Comparison of ENCODE assay signal across 9 cellular contexts in the genomic region with DNA sequence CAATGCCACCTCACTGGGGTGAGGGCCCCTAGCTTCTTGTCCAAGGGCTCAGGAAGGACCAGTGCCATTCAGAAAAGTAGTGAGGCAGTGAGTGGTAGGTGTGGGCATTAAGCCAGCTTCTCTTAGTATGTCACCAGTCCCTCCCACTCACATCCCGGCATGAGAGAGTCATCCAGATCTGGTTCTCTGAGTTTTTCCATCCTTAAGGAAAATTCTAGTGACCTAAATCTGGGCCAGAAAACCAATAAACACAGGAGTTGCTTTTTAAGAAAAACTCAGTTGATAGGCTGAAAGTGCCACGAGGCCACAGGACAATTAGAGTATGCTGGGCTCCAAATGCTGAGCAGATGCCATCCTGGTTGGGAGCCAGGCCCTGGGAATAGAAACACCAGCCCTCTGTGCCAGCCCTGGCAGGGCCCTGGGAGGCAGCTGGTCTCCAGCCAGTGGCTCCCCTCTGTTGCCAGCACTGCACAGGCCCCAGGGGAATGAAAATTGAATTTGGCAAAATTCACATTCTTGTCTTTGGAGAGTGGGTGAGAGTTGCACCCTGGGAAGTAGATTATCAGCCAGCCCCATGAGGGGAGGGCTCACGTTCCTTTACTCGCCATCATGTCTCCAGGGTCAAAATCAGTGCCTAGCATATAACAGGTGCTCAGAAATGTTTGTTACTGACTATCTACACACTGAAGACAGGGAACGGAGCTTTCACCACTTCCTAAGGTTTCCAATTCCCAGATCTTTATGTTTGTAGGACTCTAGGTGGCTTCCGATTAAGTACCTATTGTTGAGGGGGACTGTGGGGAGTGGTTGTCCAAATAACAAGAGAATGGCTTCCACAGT. TPM values are rescaled to one million over a fixed set of nuclear protein-coding genes. Genes with fewer than 3 reads are reported as not detected.
A peak's percentile ranks its signal among the peaks of the same experiment; 100 is the strongest.
DNase-seq lines count a peak whose midpoint lies in the region; ATAC-seq and TF ChIP-seq lines count a peak whose summit lies in the region.
"Had no signal": no experiment of that assay in that cellular context is flagged by ENCODE, and none has a peak within 500 bp of the region (broad histone marks: within the 10 kb centered on the region; RNA-seq: fewer than 3 reads in every experiment).

No MANE protein-coding gene starts in this region.

- ATAC-seq in left ventricle myocardium superior (peak; percentile 99), GM18868 (IDR thresholded peaks at IDR 0.05; ENCODE audit: unreplicated experiment) (no peak), GM19452 (IDR thresholded peaks at IDR 0.05; ENCODE audit: unreplicated experiment) (no peak), HG03457 (IDR thresholded peaks at IDR 0.05; ENCODE audit: unreplicated experiment) (no peak)

- H3K4me3 ChIP-seq in tibial artery = no peak overlapping the region

- peaks cover 0 to 8% (median 0%) of the 10 kb centered on the region in 3 donors for H3K9me3 ChIP-seq in tibial artery

- TF ChIP-seq CTCF in tibial artery (IDR thresholded peaks at IDR 0.05) = no peak

- H3K27ac ChIP-seq in tibial artery = no peak overlapping the region

- intact Hi-C loops in left ventricle myocardium superior (cut with micrococcal nuclease) = no loop called here
- intact Hi-C loops in tibial artery (cut with DNase I; ENCODE audit: low total_unique reads) = no loop called here

- DNase-seq in HS-5 (ENCODE audit: low read depth) = peak; percentile 9
- peak; percentile 68 for DNase-seq in astrocyte of the hippocampus (ENCODE audit: low read depth, low spot score)
- peak; percentile 88 for DNase-seq in left ventricle myocardium superior
- peak; percentile 33 to 85 for DNase-seq in tibial artery
- DNase-seq: activated T-cell treated with anti-CD3 and anti-CD28 coated beads, Interleukin-2, amount 50 U/mL, for 48 hours; foreskin melanocyte had no signal

- peaks cover 0 to 8% of the 10 kb centered on the region in 2 donors for H3K27me3 ChIP-seq in tibial artery

- H3K4me1 ChIP-seq in tibial artery = peaks cover 0 to 26% (median 13%) of the 10 kb centered on the region in 4 donors

- H3K36me3 ChIP-seq in tibial artery = no peaks in the 10 kb centered on the region

RNA-seq across cellular contexts. Expression of gene FAM43A, which starts 52.8 kb away (rescaled TPM):
- 13.9 TPM for total RNA-seq in left ventricle myocardium superior

Comparison
In these comparisons a context has a peak if more than half of its experiments do, and no peak if none do; other contexts are left out.
1. DNase-seq: peak in every context shown above with its lines; median percentile 88 in left ventricle myocardium superior; 68 in astrocyte of the hippocampus; 59 in tibial artery; 9 in HS-5.